11 cellular contexts compared by ENCODE assay signal in the genomic region with DNA sequence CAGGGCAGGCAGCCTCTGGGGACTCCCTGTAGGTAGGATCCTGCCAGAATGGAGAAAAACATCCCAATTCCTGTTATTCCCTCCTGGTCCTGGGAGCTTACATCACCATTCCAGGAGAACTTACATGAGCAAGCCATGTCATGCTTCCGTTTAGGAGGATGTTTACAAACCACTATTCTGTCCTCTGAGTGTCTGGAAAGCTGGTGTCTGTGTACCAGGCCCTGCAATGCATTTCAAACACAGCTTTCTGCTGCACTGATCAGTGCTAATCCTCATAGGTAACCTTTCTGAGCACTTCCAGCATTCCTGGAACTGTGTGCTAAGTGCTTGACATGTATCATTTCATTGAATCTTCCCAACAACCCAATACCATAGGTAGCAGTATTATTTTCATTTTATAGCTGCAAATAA. TPM values are rescaled to one million over a fixed set of nuclear protein-coding genes. Genes with fewer than 3 reads are reported as not detected.
A peak's percentile ranks its signal among the peaks of the same experiment; 100 is the strongest.
DNase-seq lines count a peak whose midpoint lies in the region; ATAC-seq lines count a peak whose summit lies in the region.
"Had no signal": no experiment of that assay in that cellular context is flagged by ENCODE, and none has a peak within 500 bp of the region (broad histone marks: within the 10 kb centered on the region; RNA-seq: fewer than 3 reads in every experiment).

No MANE protein-coding gene starts in this region.

- H3K36me3 Mint-ChIP-seq in stimulated activated memory B cell treated with anti-CD40 and anti-IgM and Interleukin-4, amounts not matched to agents 10 μg/mL and 1 μg/mL and 100 μg/mL, for 72 hours = no peaks in the 10 kb centered on the region
- H3K36me3 Mint-ChIP-seq in stimulated activated effector memory CD8-positive, alpha-beta T cell treated with anti-CD3 and anti-CD28 coated beads, Interleukin-12 subunit alpha, Interleukin-12 subunit beta, amount 100 ng/mL, for 72 hours = no peaks in the 10 kb centered on the region
- H3K36me3 Mint-ChIP-seq: naive thymus-derived CD4-positive, alpha-beta T cell had no signal

- no peak overlapping the region for H3K4me3 ChIP-seq in SJSA1

- H3K27me3 Mint-ChIP-seq in stimulated activated memory B cell treated with anti-CD40 and anti-IgM and Interleukin-4, amounts not matched to agents 10 μg/mL and 1 μg/mL and 100 μg/mL, for 72 hours = no peaks in the 10 kb centered on the region

- peaks cover 3% of the 10 kb centered on the region for H3K9me3 Mint-ChIP-seq in stimulated activated memory B cell treated with anti-CD40 and anti-IgM and Interleukin-4, amounts not matched to agents 10 μg/mL and 1 μg/mL and 100 μg/mL, for 72 hours
- H3K9me3 Mint-ChIP-seq in stimulated activated effector memory CD8-positive, alpha-beta T cell treated with anti-CD3 and anti-CD28 coated beads, Interleukin-12 subunit alpha, Interleukin-12 subunit beta, amount 100 ng/mL, for 72 hours = peaks cover 3% of the 10 kb centered on the region

- peaks cover 59% of the 10 kb centered on the region for H3K4me1 ChIP-seq in SJSA1 (replicated peaks)

- H3K4me3 Mint-ChIP-seq in stimulated activated memory B cell treated with anti-CD40 and anti-IgM and Interleukin-4, amounts not matched to agents 10 μg/mL and 1 μg/mL and 100 μg/mL, for 72 hours = no peak overlapping the region
- H3K4me3 Mint-ChIP-seq in stimulated activated effector memory CD8-positive, alpha-beta T cell treated with anti-CD3 and anti-CD28 coated beads, Interleukin-12 subunit alpha, Interleukin-12 subunit beta, amount 100 ng/mL, for 72 hours = no peak overlapping the region

- ATAC-seq in stimulated activated memory B cell treated with anti-CD40 and anti-IgM and Interleukin-4, amounts not matched to agents 10 μg/mL and 1 μg/mL and 100 μg/mL, for 72 hours = no peak
- ATAC-seq in HG02798 (IDR thresholded peaks at IDR 0.05; ENCODE audit: poor library complexity, unreplicated experiment) (no peak), GM19035 (IDR thresholded peaks at IDR 0.05; ENCODE audit: unreplicated experiment) (no peak)
- ATAC-seq in stimulated activated effector memory CD8-positive, alpha-beta T cell treated with anti-CD3 and anti-CD28 coated beads, Interleukin-12 subunit alpha, Interleukin-12 subunit beta, amount 100 ng/mL, for 72 hours = no peak
- ATAC-seq: naive thymus-derived CD4-positive, alpha-beta T cell had no signal

- H3K27ac Mint-ChIP-seq in stimulated activated memory B cell treated with anti-CD40 and anti-IgM and Interleukin-4, amounts not matched to agents 10 μg/mL and 1 μg/mL and 100 μg/mL, for 72 hours = peak overlapping the region; percentile 93
- no peak overlapping the region for H3K27ac Mint-ChIP-seq in stimulated activated effector memory CD8-positive, alpha-beta T cell treated with anti-CD3 and anti-CD28 coated beads, Interleukin-12 subunit alpha, Interleukin-12 subunit beta, amount 100 ng/mL, for 72 hours

- no peaks in the 10 kb centered on the region for H3K36me3 ChIP-seq in SJSA1

- peak; percentile 58 for DNase-seq in HT1080 (ENCODE audit: low read depth)
- peak in 1 of 2 experiments; percentile 38 for DNase-seq in SJSA1 (ENCODE audit: low read depth in 1 of 2, low spot score in 2 of 2)
- DNase-seq in glomerular visceral epithelial cell (ENCODE audit: extremely low spot score) = peak; percentile 29
- no peak for DNase-seq in stimulated activated effector memory CD8-positive, alpha-beta T cell treated with anti-CD3 and anti-CD28 coated beads, Interleukin-12 subunit alpha, Interleukin-12 subunit beta, amount 100 ng/mL, for 72 hours (ENCODE audit: low spot score in 2 of 2)
- DNase-seq in NAMALWA (ENCODE audit: low spot score) = no peak
- DNase-seq: activated gamma-delta T cell; naive thymus-derived CD4-positive, alpha-beta T cell; NCI-H146 had no signal

- H3K27me3 ChIP-seq in SJSA1 (replicated peaks) = no peaks in the 10 kb centered on the region

- H3K4me1 Mint-ChIP-seq in stimulated activated memory B cell treated with anti-CD40 and anti-IgM and Interleukin-4, amounts not matched to agents 10 μg/mL and 1 μg/mL and 100 μg/mL, for 72 hours = peaks cover 57% of the 10 kb centered on the region
- H3K4me1 Mint-ChIP-seq in stimulated activated effector memory CD8-positive, alpha-beta T cell treated with anti-CD3 and anti-CD28 coated beads, Interleukin-12 subunit alpha, Interleukin-12 subunit beta, amount 100 ng/mL, for 72 hours = peaks cover 28% of the 10 kb centered on the region

- peak overlapping the region; percentile 11; the same call in 1 of the 2 replicates for H3K27ac ChIP-seq in SJSA1

- no peaks in the 10 kb centered on the region for H3K9me3 ChIP-seq in SJSA1 (replicated peaks)

RNA-seq across cellular contexts. Expression of a gene that starts 19.8 kb away (rescaled TPM):
- total RNA-seq in HT1080 (2014; rRNA removed; shearing (Covaris generic)) = 0.53 TPM in 1 of 2 replicates, not detected in the other
- polyA plus RNA-seq in HT1080 (2015; cell fraction: cytosol; rRNA removed) = 0.66 and 0.76 TPM in 2 replicates
- 0.99 TPM in 1 of 2 replicates, not detected in the other for polyA plus RNA-seq in HT1080 (2015; cell fraction: nucleus; rRNA removed)
- 0.37 TPM in 1 of 2 replicates, not detected in the other for total RNA-seq in SJSA1 (2014; rRNA removed; shearing (Covaris generic))

Comparison
In these comparisons a context has a peak if more than half of its experiments do, and no peak if none do; other contexts are left out.
1. DNase-seq: peak in HT1080 (single experiment) and glomerular visceral epithelial cell (single experiment); none in stimulated activated effector memory CD8-positive, alpha-beta T cell treated with anti-CD3 and anti-CD28 coated beads, Interleukin-12 subunit alpha, Interleukin-12 subunit beta, amount 100 ng/mL, for 72 hours (0 of 2) and NAMALWA (single experiment).